Comparison of ENCODE assay signal across 8 cellular contexts in genomic region chrX:40580537-40581332, GRCh38. TPM values are rescaled to one million over a fixed set of nuclear protein-coding genes. Genes with fewer than 3 reads are reported as not detected.
DNase-seq lines count a peak whose midpoint lies in the region; ATAC-seq, FAIRE-seq and TF ChIP-seq lines count a peak whose summit lies in the region.

Gene ATP6AP2 (plus strand): TSS chrX:40580970. CDS start chrX:40581066, 96 bp downstream.

- H3K27me3 ChIP-seq in heart right ventricle: peaks cover 0 to 79% (median 0%) of the 10 kb centered on the region in 7 donors
- no peaks in the 10 kb centered on the region for H3K27me3 ChIP-seq in upper lobe of left lung

- peak within 1 kb of the TSS; percentile 33 to 92 (median 74) for H3K4me3 ChIP-seq in heart right ventricle
- H3K4me3 ChIP-seq in upper lobe of left lung: peak within 1 kb of the TSS; percentile 41 to 74 (median 71)

- intact Hi-C loops in heart right ventricle (cut with DNase I): no loop called here
- intact Hi-C loops in posterior cingulate gyrus (cut with DNase I): no loop called here

- TF ChIP-seq POLR2A in GM12892 (IDR thresholded peaks at IDR 0.05; ENCODE audit: low read depth, low read length) (peak; percentile 76), upper lobe of left lung (IDR thresholded peaks at IDR 0.05) (peak in 3 of 4 donors; percentile 50 to 92 (median 87))

- H3K36me3 ChIP-seq in heart right ventricle (no peaks in the 10 kb centered on the region), upper lobe of left lung (no peaks in the 10 kb centered on the region)

- TF ChIP-seq CTCF in heart right ventricle (IDR thresholded peaks at IDR 0.05) (no peak), upper lobe of left lung (IDR thresholded peaks at IDR 0.05) (no peak)

- H3K4me1 ChIP-seq in heart right ventricle (peaks cover 4 to 29% (median 12%) of the 10 kb centered on the region in 9 donors), upper lobe of left lung (peaks cover 4 to 10% (median 8%) of the 10 kb centered on the region in 4 donors)

- peak; percentile 90 for FAIRE-seq in GM12892 (lab: Jason Lieb, UNC)

- no peak for TF ChIP-seq EP300 in upper lobe of left lung (IDR thresholded peaks at IDR 0.05)

- ATAC-seq in HG02852 (IDR thresholded peaks at IDR 0.05; ENCODE audit: unreplicated experiment): peak; percentile 93
- peak; percentile 97 to 100 (median 99) for ATAC-seq in heart right ventricle
- ATAC-seq in upper lobe of left lung (ENCODE audit: low FRiP score in 2 of 2): peak; percentile 98 to 99

- DNase-seq in GM12892 (ENCODE audit: insufficient read length) (peak; percentile 70), NCI-H146 (lab: John Stamatoyannopoulos, UW) (peak; percentile 96), T-helper 1 cell (peak; percentile 76 to 94 (median 83)), amniotic epithelial cell (ENCODE audit: low read depth) (peak; percentile 88), heart right ventricle (peak; percentile 87 to 93), posterior cingulate gyrus (peak; percentile 86 to 98 (median 92)), upper lobe of left lung (peak; percentile 88 to 92)

- WGBS in heart right ventricle, 2 donors: 0% methylated on average over 34 to 75 of the region's 89 CpGs
- WGBS in upper lobe of left lung, 2 donors: 0 to 42% methylated on average over 1 to 79 of the region's 89 CpGs

- H3K27ac ChIP-seq in heart right ventricle (peak within 1 kb of the TSS; percentile 64 to 93 (median 88)), upper lobe of left lung (peak within 1 kb of the TSS; percentile 85 to 96 (median 91))

- no peaks in the 10 kb centered on the region for H3K9me3 ChIP-seq in heart right ventricle
- no peaks in the 10 kb centered on the region for H3K9me3 ChIP-seq in upper lobe of left lung

RNA-seq across cellular contexts. Expression of gene ATP6AP2, which starts in this region (rescaled TPM):
- polyA plus RNA-seq in GM12892 (2012; ENCODE audit: missing spikeins): 84.2 TPM
- total RNA-seq in heart right ventricle: 10 to 100 TPM; 31.9 to 62.1 (median 46.8) TPM
- polyA plus RNA-seq in heart right ventricle: 10 to 100 TPM; 28.0 to 48.2 TPM
- total RNA-seq in upper lobe of left lung: 100 to 1,000 TPM in 3 of 6 donors, 10 to 100 TPM in 3; 35.6 to 132 (median 98.4) TPM

Comparison
In these comparisons a context has a peak if more than half of its experiments do, and no peak if none do; other contexts are left out.
1. Peak in every context shown above with its lines: DNase-seq, ATAC-seq, H3K4me3 ChIP-seq and H3K27ac ChIP-seq.